ENCODE assay signal across 26 cellular contexts in genomic region chr7:157789942-157790341, GRCh38.
"Had no signal": no experiment of that assay in that cellular context is flagged by ENCODE, and none has a peak within 500 bp of the region (broad histone marks: within the 10 kb centered on the region; RNA-seq: fewer than 3 reads in every experiment).

No MANE protein-coding gene starts in this region.

- H3K9me3 ChIP-seq: MG63, Peyer's patch had no signal

- H3K27me3 ChIP-seq: brain microvascular endothelial cell, MG63, Peyer's patch had no signal

- ATAC-seq: activated T-helper 17 cell treated with anti-CD3 and anti-CD28 coated beads, Interleukin-2, amount 50 U/mL, for 72 hours; T-helper 17 cell; WTC11 had no signal

- H3K4me3 ChIP-seq: MG63, Peyer's patch had no signal

- DNase-seq: activated CD4-positive, alpha-beta T cell treated with anti-CD3 and anti-CD28 coated beads for 48 hours; activated CD4-positive, alpha-beta T cell treated with anti-CD3 and anti-CD28 coated beads, Interleukin-2, amount 50 U/mL, for 4 hours; activated CD4-positive, CD25-positive, alpha-beta regulatory T cell treated with anti-CD3 and anti-CD28 coated beads, Interleukin-2, amount 50 U/mL, for 72 hours; activated gamma-delta T cell; activated naive CD4-positive, alpha-beta T cell treated with anti-CD3 and anti-CD28 coated beads, Interleukin-2, amount 10 ng/mL, durations not matched to agents 7 days and 5 days; activated naive CD8-positive, alpha-beta T cell treated with anti-CD3 and anti-CD28 coated beads for 36 hours; activated T-cell treated with anti-CD3 and anti-CD28 coated beads for 4 hours; activated T-cell treated with anti-CD3 and anti-CD28 coated beads, Interleukin-2, amount 50 U/mL, for 48 hours; brain microvascular endothelial cell; cerebellar nuclear complex; MG63; MV-4-11; NCI-H1092 treated with DMSO at 0.1 percent for 48 hours; NCI-H1436; NCI-H187; NCI-H2081; NCI-H510A treated with DMSO at 0.1 percent for 48 hours; NCI-H69; NK-92 treated with Interleukin-12 subunit alpha and Interleukin-12 subunit beta, amount 100 ng/mL, for 24 hours; Peyer's patch; SHP77; T-helper 17 cell; T-helper 9 cell had no signal

- H3K36me3 ChIP-seq: brain microvascular endothelial cell, MG63, Peyer's patch had no signal

- H3K27ac ChIP-seq: brain microvascular endothelial cell, Peyer's patch, RWPE1 had no signal

- H3K4me1 ChIP-seq: Peyer's patch had no signal
